20 cellular contexts compared by ENCODE assay signal in genomic region chr19:45895519-45895972, GRCh38. TPM values are rescaled to one million over a fixed set of nuclear protein-coding genes. Genes with fewer than 3 reads are reported as not detected.
"Had no signal": no experiment of that assay in that cellular context is flagged by ENCODE, and none has a peak within 500 bp of the region (broad histone marks: within the 10 kb centered on the region; RNA-seq: fewer than 3 reads in every experiment).

No MANE protein-coding gene starts in this region.

- H3K27ac ChIP-seq: cardiac muscle cell, sigmoid colon had no signal

- H3K27me3 Mint-ChIP-seq: stimulated activated naive B cell treated with anti-CD40 and anti-IgM and Interleukin-4, amounts not matched to agents 10 μg/mL and 1 μg/mL and 100 μg/mL, for 72 hours had no signal

- H3K9me3 Mint-ChIP-seq: activated T-helper 1 cell treated with anti-CD3 and anti-CD28 coated beads, Interleukin-12 subunit alpha, Interleukin-12 subunit beta, Interleukin-2, Interleukin-4 antibody, amounts not matched to agents 30 ng/mL and 10 ng/mL and 1 ng/mL, durations not matched to agents 14 hours and 24 hours and 36 hours; nephron; stimulated activated naive B cell treated with anti-CD40 and anti-IgM and Interleukin-4, amounts not matched to agents 10 μg/mL and 1 μg/mL and 100 μg/mL, for 72 hours; T-helper 2 cell treated with Interferon-gamma antibody and Interleukin-4, amounts not matched to agents 5 μg/mL and 100 μg/mL, for 36 hours had no signal

- H3K4me3 Mint-ChIP-seq: activated T-helper 1 cell treated with anti-CD3 and anti-CD28 coated beads, Interleukin-12 subunit alpha, Interleukin-12 subunit beta, Interleukin-2, Interleukin-4 antibody, amounts not matched to agents 30 ng/mL and 10 ng/mL and 1 ng/mL, durations not matched to agents 14 hours and 24 hours and 36 hours; nephron; stimulated activated naive B cell treated with anti-CD40 and anti-IgM and Interleukin-4, amounts not matched to agents 10 μg/mL and 1 μg/mL and 100 μg/mL, for 72 hours; T-helper 2 cell treated with Interferon-gamma antibody and Interleukin-4, amounts not matched to agents 5 μg/mL and 100 μg/mL, for 36 hours had no signal

- DNase-seq: activated CD4-positive, alpha-beta T cell treated with anti-CD3 and anti-CD28 coated beads, Interleukin-2, amount 50 U/mL, for 1 hour; activated naive CD4-positive, alpha-beta T cell; sigmoid colon; stimulated activated CD4-positive, alpha-beta T cell treated with anti-CD3 and anti-CD28 coated beads, Interleukin-12 subunit alpha, Interleukin-12 subunit beta, amount 100 ng/mL, for 4 hours; stimulated activated naive B cell treated with anti-CD40 and anti-IgM and Interleukin-4, amounts not matched to agents 10 μg/mL and 1 μg/mL and 100 μg/mL, for 72 hours had no signal

- H3K27ac Mint-ChIP-seq: activated T-helper 1 cell treated with anti-CD3 and anti-CD28 coated beads, Interleukin-12 subunit alpha, Interleukin-12 subunit beta, Interleukin-2, Interleukin-4 antibody, amounts not matched to agents 30 ng/mL and 10 ng/mL and 1 ng/mL, durations not matched to agents 14 hours and 24 hours and 36 hours; stimulated activated naive B cell treated with anti-CD40 and anti-IgM and Interleukin-4, amounts not matched to agents 10 μg/mL and 1 μg/mL and 100 μg/mL, for 72 hours; T-helper 2 cell treated with Interferon-gamma antibody and Interleukin-4, amounts not matched to agents 5 μg/mL and 100 μg/mL, for 36 hours had no signal

- ATAC-seq: activated CD4-positive, CD25-positive, alpha-beta regulatory T cell treated with anti-CD3 and anti-CD28 coated beads, Interleukin-2, amount 50 U/mL, for 24 hours; esophagus mucosa; stimulated activated naive B cell treated with anti-CD40 and anti-IgM and Interleukin-4, amounts not matched to agents 10 μg/mL and 1 μg/mL and 100 μg/mL, for 72 hours had no signal

- H3K4me3 ChIP-seq: cardiac muscle cell, sigmoid colon, tibial nerve had no signal

- H3K9me3 ChIP-seq: sigmoid colon, tibial nerve had no signal

- H3K27me3 ChIP-seq: cardiac muscle cell, sigmoid colon, tibial nerve had no signal

RNA-seq across cellular contexts. Expression of gene NANOS2, which starts 19.0 kb away (rescaled TPM):
- total RNA-seq: activated CD8-positive, alpha-beta memory T cell treated with anti-CD3 and anti-CD28 coated beads for 36 hours; activated T-helper 1 cell treated with anti-CD3 and anti-CD28 coated beads, Interleukin-12 subunit alpha, Interleukin-12 subunit beta, Interleukin-2, Interleukin-4 antibody, amounts not matched to agents 30 ng/mL and 10 ng/mL and 1 ng/mL, durations not matched to agents 14 hours and 24 hours and 36 hours; astrocyte; cardiac muscle cell; esophagus mucosa; kidney epithelial cell; lower leg skin; mesenteric fat pad; osteocyte; pulmonary artery endothelial cell; sigmoid colon; SK-MEL-5; tibial nerve had no signal
- polyA plus RNA-seq: cardiac muscle cell had no signal

RNA-seq across cellular contexts. Expression of gene FOXA3, which starts 31.4 kb away (rescaled TPM):
- total RNA-seq: esophagus mucosa, mesenteric fat pad, osteocyte, pulmonary artery endothelial cell, SK-MEL-5, tibial nerve had no signal
